Comparison of ENCODE assay signal across 8 cellular contexts in genomic region chr22:33579448-33580093, GRCh38.
A peak's percentile ranks its signal among the peaks of the same experiment; 100 is the strongest.
DNase-seq lines count a peak whose midpoint lies in the region; ATAC-seq lines count a peak whose summit lies in the region.

No MANE protein-coding gene starts in this region.

- ATAC-seq in CD4-positive, CD25-positive, alpha-beta regulatory T cell (ENCODE audit: low read depth in 2 of 2) = no peak
- peak; percentile 67 for ATAC-seq in GM18868 (IDR thresholded peaks at IDR 0.05; ENCODE audit: unreplicated experiment)
- peak; percentile 87 to 89 for ATAC-seq in right cardiac atrium
- ATAC-seq in sciatic nerve = peak; percentile 90
- ATAC-seq in HG03571 (IDR thresholded peaks at IDR 0.05; ENCODE audit: unreplicated experiment) = no peak
- ATAC-seq in HG02763 (IDR thresholded peaks at IDR 0.05; ENCODE audit: unreplicated experiment) = no peak

- H3K36me3 Mint-ChIP-seq in CD4-positive, CD25-positive, alpha-beta regulatory T cell = no peaks in the 10 kb centered on the region

- no peaks in the 10 kb centered on the region for H3K4me1 Mint-ChIP-seq in CD4-positive, CD25-positive, alpha-beta regulatory T cell

- 54% methylated on average over 8 of the region's 8 CpGs for WGBS in right cardiac atrium

- H3K27me3 Mint-ChIP-seq in CD4-positive, CD25-positive, alpha-beta regulatory T cell = no peaks in the 10 kb centered on the region

- H3K9me3 Mint-ChIP-seq in CD4-positive, CD25-positive, alpha-beta regulatory T cell = peaks cover 0 to 6% (median 0%) of the 10 kb centered on the region in 7 donors

- H3K27ac ChIP-seq in CD4-positive, CD25-positive, alpha-beta regulatory T cell (ENCODE audit: insufficient read depth, low read length, poor library complexity, severe bottlenecking) = no peak overlapping the region
- H3K27ac ChIP-seq in right cardiac atrium (ENCODE audit: low read length) = no peak overlapping the region

- DNase-seq in CD4-positive, CD25-positive, alpha-beta regulatory T cell = peak in 2 of 3 donors; percentile 2 to 47
- peak; percentile 64 for DNase-seq in NCI-H2227 (lab: John Stamatoyannopoulos, UW; ENCODE audit: unreplicated experiment)
- peak; percentile 53 for DNase-seq in adipocyte (ENCODE audit: low read depth)
- peak; percentile 39 to 81 (median 74) for DNase-seq in right cardiac atrium
- peak; percentile 75 for DNase-seq in sciatic nerve (ENCODE audit: low spot score)

- H3K4me1 ChIP-seq in CD4-positive, CD25-positive, alpha-beta regulatory T cell (ENCODE audit: control insufficient read depth, insufficient read depth, low read length, poor library complexity, severe bottlenecking) = no peaks in the 10 kb centered on the region
- H3K4me1 ChIP-seq in adipocyte (ENCODE audit: control insufficient read depth, insufficient read depth, low read length) (peaks cover 7% of the 10 kb centered on the region), right cardiac atrium (ENCODE audit: control insufficient read depth, insufficient read depth, low read length) (no peaks in the 10 kb centered on the region)

- H3K36me3 ChIP-seq in CD4-positive, CD25-positive, alpha-beta regulatory T cell (ENCODE audit: control insufficient read depth, insufficient read depth, low read length) = no peaks in the 10 kb centered on the region
- no peaks in the 10 kb centered on the region for H3K36me3 ChIP-seq in adipocyte (ENCODE audit: control insufficient read depth, insufficient read depth, low read length, severe bottlenecking)

- H3K4me3 Mint-ChIP-seq in CD4-positive, CD25-positive, alpha-beta regulatory T cell = no peak overlapping the region

- intact Hi-C loops in right cardiac atrium (cut with DNase I) (loop anchor here (5.0 to 10.0 kb wide), 4 partner anchors 55 to 277 kb away; no protein-coding TSS in a partner anchor), sciatic nerve (cut with DNase I) (loop anchor here (10.0 kb wide), 1 partner anchor 275 kb away; no protein-coding TSS in a partner anchor)

- no peaks in the 10 kb centered on the region for H3K9me3 ChIP-seq in CD4-positive, CD25-positive, alpha-beta regulatory T cell (ENCODE audit: control insufficient read depth in 2 of 2, low read length in 2 of 2)
- H3K9me3 ChIP-seq in adipocyte (ENCODE audit: control insufficient read depth, low read length) (no peaks in the 10 kb centered on the region), right cardiac atrium (ENCODE audit: control insufficient read depth, low read length) (no peaks in the 10 kb centered on the region)

- no peak overlapping the region for H3K4me3 ChIP-seq in CD4-positive, CD25-positive, alpha-beta regulatory T cell (ENCODE audit: low read depth, low read length)
- H3K4me3 ChIP-seq in adipocyte (ENCODE audit: low read length) (no peak overlapping the region), right cardiac atrium (ENCODE audit: low read length) (no peak overlapping the region)

- H3K9ac ChIP-seq in adipocyte (ENCODE audit: low read length) = peak overlapping the region; percentile 20

- no peak overlapping the region for H3K27ac Mint-ChIP-seq in CD4-positive, CD25-positive, alpha-beta regulatory T cell

- H3K27me3 ChIP-seq in CD4-positive, CD25-positive, alpha-beta regulatory T cell (ENCODE audit: control insufficient read depth, insufficient read depth, low read length) = no peaks in the 10 kb centered on the region
- H3K27me3 ChIP-seq in adipocyte (replicated peaks; ENCODE audit: control insufficient read depth, insufficient read depth, low read length) (no peaks in the 10 kb centered on the region), right cardiac atrium (ENCODE audit: control insufficient read depth, insufficient read depth) (no peaks in the 10 kb centered on the region)

Comparison
In these comparisons a context has a peak if more than half of its experiments do, and no peak if none do; other contexts are left out.
1. ATAC-seq: peak in GM18868 (single experiment), right cardiac atrium (2 of 2) and sciatic nerve (single experiment); none in CD4-positive, CD25-positive, alpha-beta regulatory T cell (0 of 2), HG03571 (single experiment) and HG02763 (single experiment).
2. DNase-seq: peak in every context shown above with its lines; median percentile 75 in sciatic nerve; 74 in right cardiac atrium; 64 in NCI-H2227; 53 in adipocyte; 24 in CD4-positive, CD25-positive, alpha-beta regulatory T cell.